14 cellular contexts compared by ENCODE assay signal in the genomic region with DNA sequence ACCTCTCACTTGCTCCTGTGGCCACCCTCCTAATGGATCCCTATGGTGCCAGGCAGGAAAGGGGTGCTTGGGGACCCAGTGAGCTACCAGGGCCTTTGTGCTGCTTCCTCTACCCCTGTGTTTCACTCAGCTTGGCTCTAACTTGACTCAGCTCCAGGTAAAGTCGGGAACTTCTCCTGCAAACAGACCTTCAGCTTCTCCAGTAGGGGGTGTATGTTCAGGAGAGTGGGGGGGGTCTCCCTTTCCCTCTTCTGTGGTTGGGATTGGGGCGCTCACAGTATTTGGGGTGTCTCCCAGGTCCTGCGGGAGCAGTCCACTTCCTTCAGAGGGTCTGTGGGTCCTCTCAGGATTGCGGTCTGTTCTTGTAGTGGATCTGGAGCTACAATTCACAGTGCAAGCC. TPM values are rescaled to one million over a fixed set of nuclear protein-coding genes. Genes with fewer than 3 reads are reported as not detected.
DNase-seq lines count a peak whose midpoint lies in the region; ATAC-seq and TF ChIP-seq lines count a peak whose summit lies in the region.
"Had no signal": no experiment of that assay in that cellular context is flagged by ENCODE, and none has a peak within 500 bp of the region (broad histone marks: within the 10 kb centered on the region; RNA-seq: fewer than 3 reads in every experiment).

No MANE protein-coding gene starts in this region.

- no CpG with 5 or more reads among the region's 4 CpGs for WGBS in H9 (ENCODE audit: extremely low coverage, insufficient read length, low lambda C conversion rate)

- no peak overlapping the region for H3K4me2 ChIP-seq in H9 (ENCODE audit: insufficient read depth, insufficient read length, low read length)
- H3K4me2 ChIP-seq in neural progenitor cell = no peak overlapping the region

- H3K27ac ChIP-seq in H9 (ENCODE audit: insufficient read length, low read depth, low read length) (no peak overlapping the region), brain microvascular endothelial cell (no peak overlapping the region), neural progenitor cell (no peak overlapping the region)

- TF ChIP-seq CTCF in H9 (conservative IDR thresholded peaks at IDR 0.05) = peak; percentile 22; the same call in 1 of the 3 replicates
- TF ChIP-seq CTCF in NB4 (IDR thresholded peaks at IDR 0.05; ENCODE audit: low read depth, low read length) = peak; percentile 8
- TF ChIP-seq CTCF in brain microvascular endothelial cell (IDR thresholded peaks at IDR 0.05; ENCODE audit: low read depth, low read length, missing control alignments) = peak; percentile 6
- peak; percentile 17 for TF ChIP-seq CTCF in neural progenitor cell (IDR thresholded peaks at IDR 0.05)

- DNase-seq in H9 (no peak), NB4 (ENCODE audit: low read depth) (no peak), brain microvascular endothelial cell (no peak), neural progenitor cell (ENCODE audit: low spot score) (no peak), UCSD-AML1 (lab: John Stamatoyannopoulos, UW; ENCODE audit: unreplicated experiment) (no peak), NAMALWA (ENCODE audit: low spot score) (no peak)
- DNase-seq in activated CD8-positive, alpha-beta memory T cell treated with anti-CD3 and anti-CD28 coated beads, Interleukin-2, amount 50 U/mL, for 48 hours = no peak
- DNase-seq: C1 segment of cervical spinal cord; Caco-2; CD4-positive, alpha-beta memory T cell; DMS153; DND-41 had no signal

- H2AK5ac ChIP-seq in H9 (ENCODE audit: insufficient read length, low read length) = no peak overlapping the region

- no peak for ATAC-seq in HG02870 (IDR thresholded peaks at IDR 0.05; ENCODE audit: unreplicated experiment)

- H3K4me3 ChIP-seq in NB4 (ENCODE audit: low read depth, low read length) (no peak overlapping the region), brain microvascular endothelial cell (ENCODE audit: low read depth, low read length) (no peak overlapping the region), neural progenitor cell (no peak overlapping the region)
- H3K4me3 ChIP-seq: HAP-1 had no signal

- no peak overlapping the region for H4K5ac ChIP-seq in H9 (ENCODE audit: insufficient read length, low read depth, low read length)

- in situ Hi-C loops in brain microvascular endothelial cell (cut with HindIII; ENCODE audit: low pct_ligation_motif_present, low sequenced_read_pairs) = no loop called here

- H3K36me3 Mint-ChIP-seq in H9 (ENCODE audit: insufficient read depth in 1 of 3, low read depth in 3 of 3) = no peaks in the 10 kb centered on the region
- no peaks in the 10 kb centered on the region for H3K36me3 Mint-ChIP-seq in neural progenitor cell

- no peaks in the 10 kb centered on the region for H3K79me1 ChIP-seq in H9 (ENCODE audit: insufficient read depth, low read depth, low read length, poor library complexity, severe bottlenecking)

- H3T11ph ChIP-seq in H9 (ENCODE audit: low read length) = no peak overlapping the region

- H2BK120ac ChIP-seq in H9 (ENCODE audit: low read depth, low read length, poor library complexity, severe bottlenecking) = no peak overlapping the region

- no peak for TF ChIP-seq POLR2A in NB4 (IDR thresholded peaks at IDR 0.05; ENCODE audit: extremely low read depth, insufficient read length)

- H3K4me1 ChIP-seq in H9 (ENCODE audit: insufficient read depth, low read length) = no peaks in the 10 kb centered on the region
- H3K4me1 ChIP-seq in neural progenitor cell = peaks cover 3% of the 10 kb centered on the region
- H3K4me1 ChIP-seq: Caco-2 had no signal

- H3K4ac ChIP-seq in H9 (ENCODE audit: low read depth, low read length) = no peak overlapping the region

- H4K8ac ChIP-seq in H9 (replicated peaks; ENCODE audit: insufficient read length, low read depth, low read length) = no peak overlapping the region

- peaks cover 12% of the 10 kb centered on the region for H3K27me3 Mint-ChIP-seq in H9 (ENCODE audit: low read depth)
- peaks cover 12% of the 10 kb centered on the region for H3K27me3 Mint-ChIP-seq in neural progenitor cell (ENCODE audit: insufficient read depth, low read depth)

- no peak overlapping the region for H2BK12ac ChIP-seq in H9 (ENCODE audit: insufficient read length, low read depth, low read length)

- H3K9me3 ChIP-seq in H9 (ENCODE audit: control insufficient read depth, low read depth, low read length) = no peaks in the 10 kb centered on the region
- H3K9me3 ChIP-seq in neural progenitor cell (ENCODE audit: low read depth) = no peaks in the 10 kb centered on the region

- H2BK5ac ChIP-seq in H9 (ENCODE audit: insufficient read length, low read length) = no peak overlapping the region

- H3K18ac ChIP-seq in H9 (ENCODE audit: insufficient read length, low read depth, low read length) = no peak overlapping the region

- H2AFZ ChIP-seq in H9 (ENCODE audit: low read length) (no peak overlapping the region), neural progenitor cell (replicated peaks) (no peak overlapping the region)

- no peaks in the 10 kb centered on the region for H3F3A ChIP-seq in neural progenitor cell (ENCODE audit: low read depth)

- no peaks in the 10 kb centered on the region for H4K20me1 ChIP-seq in H9 (ENCODE audit: control insufficient read depth, insufficient read depth, insufficient read length)
- H4K20me1 ChIP-seq in neural progenitor cell (ENCODE audit: low read depth) = no peaks in the 10 kb centered on the region

- H3K23me2 ChIP-seq in H9 (ENCODE audit: insufficient read length, low read depth, low read length, poor library complexity, severe bottlenecking) = no peaks in the 10 kb centered on the region

- H3K56ac ChIP-seq in H9 (ENCODE audit: insufficient read length, low read depth, low read length) = no peak overlapping the region

- H3K4me3 Mint-ChIP-seq in H9 (no peak overlapping the region), neural progenitor cell (no peak overlapping the region)
- H3K4me3 Mint-ChIP-seq: CD4-positive, alpha-beta memory T cell had no signal

- no peak overlapping the region for H3K27ac Mint-ChIP-seq in H9
- H3K27ac Mint-ChIP-seq in neural progenitor cell = no peak overlapping the region
- H3K27ac Mint-ChIP-seq: CD4-positive, alpha-beta memory T cell had no signal

- H3K9ac ChIP-seq in H9 (ENCODE audit: extremely low read depth, insufficient read length, low read length) (no peak overlapping the region), neural progenitor cell (no peak overlapping the region)

- H3K9me3 Mint-ChIP-seq in H9 (peaks cover 11 to 12% of the 10 kb centered on the region in 2 experiments; a peak in 4 of 5 replicates), neural progenitor cell (peaks cover 18% of the 10 kb centered on the region)

- H4K91ac ChIP-seq in H9 (ENCODE audit: insufficient read length, low read depth, low read length) = no peak overlapping the region

- no peaks in the 10 kb centered on the region for H3K27me3 ChIP-seq in H9 (ENCODE audit: insufficient read depth, low read length)
- no peaks in the 10 kb centered on the region for H3K27me3 ChIP-seq in brain microvascular endothelial cell (replicated peaks)
- no peaks in the 10 kb centered on the region for H3K27me3 ChIP-seq in neural progenitor cell

- H3K14ac ChIP-seq in H9 (ENCODE audit: insufficient read depth, low read length) = no peak overlapping the region

- H3K4me1 Mint-ChIP-seq in H9 (peaks cover 5 to 14% of the 10 kb centered on the region in 2 experiments), neural progenitor cell (no peaks in the 10 kb centered on the region)
- H3K4me1 Mint-ChIP-seq: CD4-positive, alpha-beta memory T cell had no signal

- H3K36me3 ChIP-seq in brain microvascular endothelial cell (replicated peaks) (no peaks in the 10 kb centered on the region), neural progenitor cell (no peaks in the 10 kb centered on the region)
- H3K36me3 ChIP-seq: HAP-1 had no signal

- H2BK15ac ChIP-seq in H9 (ENCODE audit: low read depth, low read length) = no peak overlapping the region

- H2BK20ac ChIP-seq in H9 (ENCODE audit: low read depth, low read length, poor library complexity, severe bottlenecking) = no peak overlapping the region

- H3K79me2 ChIP-seq in H9 (ENCODE audit: insufficient read depth, low read length) (no peaks in the 10 kb centered on the region), neural progenitor cell (ENCODE audit: low read depth) (no peaks in the 10 kb centered on the region)

- H3K23ac ChIP-seq in H9 (ENCODE audit: insufficient read length, low read depth, low read length) = no peak overlapping the region

RNA-seq across cellular contexts. Expression of a gene that starts 26.2 kb away (rescaled TPM):
- total RNA-seq in H9 (2021) (45.6 and 48.3 TPM in 2 replicates), neural progenitor cell (ENCODE audit: low replicate concordance) (19.8 and 30.3 TPM in 2 replicates)

RNA-seq across cellular contexts. Expression of a gene that starts 36.9 kb away (rescaled TPM):
- total RNA-seq in H9 (2021) = 48.5 and 55.9 TPM in 2 replicates
- 48.2 and 56.3 TPM in 2 replicates for total RNA-seq in neural progenitor cell (ENCODE audit: low replicate concordance)
